ENCODE assay signal across 9 cellular contexts in genomic region chr6:144931172-144932035, GRCh38.
DNase-seq lines count a peak whose midpoint lies in the region; TF ChIP-seq lines count a peak whose summit lies in the region.
"Had no signal": no experiment of that assay in that cellular context is flagged by ENCODE, and none has a peak within 500 bp of the region (broad histone marks: within the 10 kb centered on the region; RNA-seq: fewer than 3 reads in every experiment).

No MANE protein-coding gene starts in this region.

- H3K9me3 ChIP-seq in endodermal cell (ENCODE audit: control insufficient read depth, low read length), result peaks cover 12% of the 10 kb centered on the region

- H3K4me3 Mint-ChIP-seq in endodermal cell (no peak overlapping the region), nephron (no peak overlapping the region)
- H3K4me3 Mint-ChIP-seq: IgD-negative memory B cell had no signal

- no peak overlapping the region for H3K27ac Mint-ChIP-seq in endodermal cell
- H3K27ac Mint-ChIP-seq in nephron, result no peak overlapping the region
- H3K27ac Mint-ChIP-seq: IgD-negative memory B cell had no signal

- no peak overlapping the region for H3K27ac ChIP-seq in endodermal cell (ENCODE audit: low read depth, low read length)

- H3K36me3 Mint-ChIP-seq in endodermal cell (ENCODE audit: low read depth), result no peaks in the 10 kb centered on the region
- peaks cover 4% of the 10 kb centered on the region for H3K36me3 Mint-ChIP-seq in nephron (ENCODE audit: low read depth)
- H3K36me3 Mint-ChIP-seq: IgD-negative memory B cell had no signal

- H3K27me3 Mint-ChIP-seq in endodermal cell (ENCODE audit: insufficient read depth) (no peaks in the 10 kb centered on the region), nephron (ENCODE audit: low read depth) (no peaks in the 10 kb centered on the region)

- H3K36me3 ChIP-seq in endodermal cell (ENCODE audit: control insufficient read depth, insufficient read depth, low read length), result no peaks in the 10 kb centered on the region

- peaks cover 10% of the 10 kb centered on the region for H3K9me3 Mint-ChIP-seq in endodermal cell
- H3K9me3 Mint-ChIP-seq in nephron, result peaks cover 11% of the 10 kb centered on the region

- in situ Hi-C loops in GM13977 (cut with MboI; ENCODE audit: low pct_unique_long_range_greater_than_20kb, low sequenced_read_pairs, unreplicated experiment), result loop anchor here (25.0 kb wide), 1 partner anchor 344 kb away; no protein-coding TSS in a partner anchor

- DNase-seq in AG20443 (ENCODE audit: low spot score), result peak; percentile 53
- DNase-seq in GM13977 (ENCODE audit: low spot score), result no peak
- peak; percentile 23 for DNase-seq in HPDE6-E6E7 (ENCODE audit: extremely low spot score)
- peak; percentile 13 to 40 for DNase-seq in SW 1271 (lab: John Stamatoyannopoulos, UW)
- DNase-seq in endodermal cell, result peak; percentile 75
- DNase-seq in OCI-M2 (lab: John Stamatoyannopoulos, UW; ENCODE audit: unreplicated experiment), result no peak
- DNase-seq in COR-L47 (lab: John Stamatoyannopoulos, UW), result no peak

- no peaks in the 10 kb centered on the region for H3K4me1 ChIP-seq in endodermal cell (ENCODE audit: control insufficient read depth, insufficient read depth, low read length)

- 66 to 75% methylated on average over 4 to 6 of the region's 6 CpGs for WGBS in endodermal cell (ENCODE audit: insufficient coverage in 1 of 2, insufficient read length in 1 of 2), 2 experiments

- TF ChIP-seq CTCF in GM13977 (IDR thresholded peaks at IDR 0.05; ENCODE audit: extremely low read depth, insufficient read depth, missing control alignments), result peak; percentile 58
- TF ChIP-seq CTCF in endodermal cell (conservative IDR thresholded peaks at IDR 0.05), result peak; percentile 83
- peak; percentile 56 to 66 (median 61) for TF ChIP-seq CTCF in nephron (IDR thresholded peaks at IDR 0.05; ENCODE audit: unreplicated experiment in 3 of 3)

- H3K9ac ChIP-seq in endodermal cell (ENCODE audit: extremely low read depth, low read length, poor library complexity, severe bottlenecking), result no peak overlapping the region

- peaks cover 5% of the 10 kb centered on the region for H3K4me1 Mint-ChIP-seq in endodermal cell
- H3K4me1 Mint-ChIP-seq in nephron, result no peaks in the 10 kb centered on the region
- H3K4me1 Mint-ChIP-seq: IgD-negative memory B cell had no signal

- H3K27me3 ChIP-seq in endodermal cell (ENCODE audit: control insufficient read depth, insufficient read depth, low read length, poor library complexity, severe bottlenecking), result no peaks in the 10 kb centered on the region

- H3K4me3 ChIP-seq in endodermal cell (ENCODE audit: low read length), result no peak overlapping the region

Comparison
In these comparisons a context has a peak if more than half of its experiments do, and no peak if none do; other contexts are left out.
1. DNase-seq: peak in AG20443 (single experiment), HPDE6-E6E7 (single experiment), SW 1271 (2 of 2) and endodermal cell (single experiment); none in GM13977 (single experiment), OCI-M2 (single experiment) and COR-L47 (single experiment).
2. Peak in every context shown above with its lines, with median percentiles within 50 percentile points of each other: CTCF ChIP-seq.